ENCODE assay signal across 20 cellular contexts in the genomic region with DNA sequence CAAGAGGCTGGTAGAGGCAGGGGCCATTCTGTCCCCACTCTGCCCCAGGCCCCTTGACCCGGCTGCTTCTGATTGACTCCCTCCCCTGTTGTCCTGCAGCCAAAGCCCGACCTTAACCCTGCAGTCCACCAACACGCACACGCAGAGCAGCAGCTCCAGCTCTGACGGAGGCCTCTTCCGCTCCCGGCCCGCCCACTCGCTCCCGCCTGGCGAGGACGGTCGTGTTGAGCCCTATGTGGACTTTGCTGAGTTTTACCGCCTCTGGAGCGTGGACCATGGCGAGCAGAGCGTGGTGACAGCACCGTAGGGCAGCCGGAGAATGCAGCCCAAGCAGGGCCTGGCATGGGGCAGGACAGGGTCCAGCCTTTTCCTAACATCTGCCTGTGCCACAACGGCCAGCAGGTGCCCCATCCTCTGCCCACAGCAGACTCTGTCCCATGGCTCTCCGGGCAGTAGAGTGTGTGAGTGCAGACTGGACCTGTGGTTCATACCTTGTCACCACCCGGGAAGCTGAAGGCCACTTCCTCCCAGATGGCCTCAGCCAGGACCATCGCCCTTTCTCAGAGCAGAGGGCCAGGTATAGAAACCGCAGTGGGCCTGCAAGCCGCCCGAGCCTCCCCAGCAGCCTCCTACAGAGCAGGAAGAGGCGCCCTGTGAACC. TPM values are rescaled to one million over a fixed set of nuclear protein-coding genes. Genes with fewer than 3 reads are reported as not detected.
DNase-seq lines count a peak whose midpoint lies in the region; FAIRE-seq and TF ChIP-seq lines count a peak whose summit lies in the region.
"Had no signal": no experiment of that assay in that cellular context is flagged by ENCODE, and none has a peak within 500 bp of the region (broad histone marks: within the 10 kb centered on the region; RNA-seq: fewer than 3 reads in every experiment).

No MANE protein-coding gene starts in this region.

- no peak overlapping the region for H3K9ac ChIP-seq in H9 (ENCODE audit: extremely low read depth, insufficient read length, low read length)
- no peak overlapping the region for H3K9ac ChIP-seq in kidney (ENCODE audit: low read length in 2 of 2)

- H2AK5ac ChIP-seq in H9 (ENCODE audit: insufficient read length, low read length), result no peak overlapping the region

- H3T11ph ChIP-seq in H9 (ENCODE audit: low read length), result no peak overlapping the region

- no peaks in the 10 kb centered on the region for H4K20me1 ChIP-seq in H9 (ENCODE audit: control insufficient read depth, insufficient read depth, insufficient read length)

- no peak for TF ChIP-seq CTCF in H9 (conservative IDR thresholded peaks at IDR 0.05)
- TF ChIP-seq CTCF in coronary artery (IDR thresholded peaks at IDR 0.05), result no peak
- TF ChIP-seq CTCF in nephron (IDR thresholded peaks at IDR 0.05; ENCODE audit: unreplicated experiment in 3 of 3), result no peak
- TF ChIP-seq CTCF in kidney (IDR thresholded peaks at IDR 0.05; ENCODE audit: borderline replicate concordance, extremely low read depth, insufficient read depth), result no peak

- H3K27ac Mint-ChIP-seq in H9, result peak overlapping the region; percentile 41 to 61 (median 48); a peak in 1 of 7 replicates
- H3K27ac Mint-ChIP-seq in nephron, result peak overlapping the region; percentile 58 to 87 (median 63)
- H3K27ac Mint-ChIP-seq: stimulated activated naive B cell treated with anti-CD40 and anti-IgM and Interleukin-4, amounts not matched to agents 10 μg/mL and 1 μg/mL and 100 μg/mL, for 72 hours had no signal

- no peak overlapping the region for H3K4me3 ChIP-seq in coronary artery
- H3K4me3 ChIP-seq in kidney (ENCODE audit: low read length in 2 of 2), result no peak overlapping the region

- H3K4me1 Mint-ChIP-seq in H9 (peaks cover 35 to 50% of the 10 kb centered on the region in 2 experiments), nephron (peaks cover 9% of the 10 kb centered on the region)
- H3K4me1 Mint-ChIP-seq: activated CD4-positive, alpha-beta T cell treated with anti-CD3 and anti-CD28 coated beads, Interleukin-2, amount 10 ng/mL, durations not matched to agents 7 days and 5 days; stimulated activated naive B cell treated with anti-CD40 and anti-IgM and Interleukin-4, amounts not matched to agents 10 μg/mL and 1 μg/mL and 100 μg/mL, for 72 hours had no signal

- H3K4me1 ChIP-seq in H9 (ENCODE audit: insufficient read depth, low read length), result peaks cover 11% of the 10 kb centered on the region; the same call in 1 of the 2 replicates
- H3K4me1 ChIP-seq in kidney (ENCODE audit: control insufficient read depth in 1 of 2, insufficient read depth in 1 of 2, low read depth in 1 of 2, low read length in 2 of 2), result peaks cover 6 to 14% of the 10 kb centered on the region in 2 donors

- H3K4me3 Mint-ChIP-seq in H9 (no peak overlapping the region), nephron (no peak overlapping the region)
- H3K4me3 Mint-ChIP-seq: activated CD4-positive, alpha-beta T cell treated with anti-CD3 and anti-CD28 coated beads, Interleukin-2, amount 10 ng/mL, durations not matched to agents 7 days and 5 days; stimulated activated naive B cell treated with anti-CD40 and anti-IgM and Interleukin-4, amounts not matched to agents 10 μg/mL and 1 μg/mL and 100 μg/mL, for 72 hours had no signal

- H3K36me3 Mint-ChIP-seq in H9 (ENCODE audit: insufficient read depth in 1 of 3, low read depth in 3 of 3), result peaks cover 7 to 37% (median 37%) of the 10 kb centered on the region in 3 experiments; a peak in 6 of 7 replicates
- H3K36me3 Mint-ChIP-seq in nephron (ENCODE audit: low read depth), result peaks cover 10% of the 10 kb centered on the region

- no peak overlapping the region for H2BK20ac ChIP-seq in H9 (ENCODE audit: low read depth, low read length, poor library complexity, severe bottlenecking)

- DNase-seq in H9, result peak; percentile 24
- no peak for DNase-seq in coronary artery (ENCODE audit: low spot score)
- no peak for DNase-seq in substantia nigra (lab: John Stamatoyannopoulos, UW)
- no peak for DNase-seq in stimulated activated naive CD4-positive, alpha-beta T cell treated with Interleukin-2 at 50 U/mL for 16 hours (lab: John Stamatoyannopoulos, UW)
- no peak for DNase-seq in NK-92 treated with Interleukin-12 subunit alpha and Interleukin-12 subunit beta, amount 100 ng/mL, for 24 hours (lab: John Stamatoyannopoulos, UW)
- DNase-seq in UCSD-AML1 (lab: John Stamatoyannopoulos, UW; ENCODE audit: unreplicated experiment), result no peak
- no peak for DNase-seq in kidney
- DNase-seq: activated CD4-positive, alpha-beta T cell treated with anti-CD3 and anti-CD28 coated beads, Interleukin-2, amount 10 ng/mL, durations not matched to agents 7 days and 5 days; activated gamma-delta T cell; amygdala; hypothalamus; islet precursor cell; NCI-H1105 treated with DMSO at 0.1 percent for 48 hours; NCI-H526; retina; SHP77; stimulated activated naive B cell treated with anti-CD40 and anti-IgM and Interleukin-4, amounts not matched to agents 10 μg/mL and 1 μg/mL and 100 μg/mL, for 72 hours had no signal

- H3K18ac ChIP-seq in H9 (ENCODE audit: insufficient read length, low read depth, low read length), result no peak overlapping the region

- no peak overlapping the region for H4K91ac ChIP-seq in H9 (ENCODE audit: insufficient read length, low read depth, low read length)

- H3K27ac ChIP-seq in H9 (ENCODE audit: insufficient read length, low read depth, low read length) (no peak overlapping the region), coronary artery (peak overlapping the region; percentile 86 to 88), substantia nigra (ENCODE audit: low read depth, low read length, poor library complexity, severe bottlenecking) (peak overlapping the region; percentile 91), kidney (ENCODE audit: low read depth in 2 of 2, low read length in 2 of 2) (peak overlapping the region in 1 of 2 donors; percentile 70)
- H3K27ac ChIP-seq: C4-2B had no signal

- H4K5ac ChIP-seq in H9 (ENCODE audit: insufficient read length, low read depth, low read length), result no peak overlapping the region

- no peak overlapping the region for H3K56ac ChIP-seq in H9 (ENCODE audit: insufficient read length, low read depth, low read length)

- no peaks in the 10 kb centered on the region for H3K79me2 ChIP-seq in H9 (ENCODE audit: insufficient read depth, low read length)

- no peak overlapping the region for H2AFZ ChIP-seq in H9 (ENCODE audit: low read length)

- WGBS in H9 (ENCODE audit: extremely low coverage, insufficient read length, low lambda C conversion rate), result no CpG with 5 or more reads among the region's 27 CpGs

- no peak overlapping the region for H3K4me2 ChIP-seq in H9 (ENCODE audit: insufficient read depth, insufficient read length, low read length)

- peak overlapping the region; percentile 41; the same call in 1 of the 2 replicates for H2BK15ac ChIP-seq in H9 (ENCODE audit: low read depth, low read length)

- no peaks in the 10 kb centered on the region for H3K79me1 ChIP-seq in H9 (ENCODE audit: insufficient read depth, low read depth, low read length, poor library complexity, severe bottlenecking)

- H3K9me3 Mint-ChIP-seq in H9 (no peaks in the 10 kb centered on the region), nephron (no peaks in the 10 kb centered on the region)
- H3K9me3 Mint-ChIP-seq: activated CD4-positive, alpha-beta T cell treated with anti-CD3 and anti-CD28 coated beads, Interleukin-2, amount 10 ng/mL, durations not matched to agents 7 days and 5 days; stimulated activated naive B cell treated with anti-CD40 and anti-IgM and Interleukin-4, amounts not matched to agents 10 μg/mL and 1 μg/mL and 100 μg/mL, for 72 hours had no signal

- no peak for FAIRE-seq in kidney (lab: Jason Lieb, UNC)
- FAIRE-seq: D721Med had no signal

- no peaks in the 10 kb centered on the region for H3K23me2 ChIP-seq in H9 (ENCODE audit: insufficient read length, low read depth, low read length, poor library complexity, severe bottlenecking)

- H3K27me3 Mint-ChIP-seq in H9 (ENCODE audit: low read depth) (no peaks in the 10 kb centered on the region), nephron (ENCODE audit: low read depth) (no peaks in the 10 kb centered on the region)
- H3K27me3 Mint-ChIP-seq: activated CD4-positive, alpha-beta T cell treated with anti-CD3 and anti-CD28 coated beads, Interleukin-2, amount 10 ng/mL, durations not matched to agents 7 days and 5 days; stimulated activated naive B cell treated with anti-CD40 and anti-IgM and Interleukin-4, amounts not matched to agents 10 μg/mL and 1 μg/mL and 100 μg/mL, for 72 hours had no signal

- intact Hi-C loops in kidney (cut with DNase I), result no loop called here

- peaks cover 14 to 33% of the 10 kb centered on the region in 2 donors for H3K36me3 ChIP-seq in kidney (ENCODE audit: control insufficient read depth in 1 of 2, insufficient read depth in 2 of 2, low read length in 2 of 2)

- no peaks in the 10 kb centered on the region for H3K27me3 ChIP-seq in H9 (ENCODE audit: insufficient read depth, low read length)

- H4K8ac ChIP-seq in H9 (replicated peaks; ENCODE audit: insufficient read length, low read depth, low read length), result no peak overlapping the region

- H2BK120ac ChIP-seq in H9 (ENCODE audit: low read depth, low read length, poor library complexity, severe bottlenecking), result no peak overlapping the region

- H3K9me3 ChIP-seq in H9 (ENCODE audit: control insufficient read depth, low read depth, low read length) (no peaks in the 10 kb centered on the region), kidney (ENCODE audit: control insufficient read depth in 1 of 2, low read length in 2 of 2) (no peaks in the 10 kb centered on the region)

- H3K4ac ChIP-seq in H9 (ENCODE audit: low read depth, low read length), result peak overlapping the region; percentile 54; the same call in 1 of the 2 replicates

- no peak overlapping the region for H2BK5ac ChIP-seq in H9 (ENCODE audit: insufficient read length, low read length)

- H3K14ac ChIP-seq in H9 (ENCODE audit: insufficient read depth, low read length), result peak overlapping the region; percentile 24; the same call in 1 of the 2 replicates

- H3K23ac ChIP-seq in H9 (ENCODE audit: insufficient read length, low read depth, low read length), result no peak overlapping the region

- no peak overlapping the region for H2BK12ac ChIP-seq in H9 (ENCODE audit: insufficient read length, low read depth, low read length)

RNA-seq across cellular contexts. Expression of gene MGAT3, which starts 26.8 kb away (rescaled TPM):
- total RNA-seq in H9 (2021) (4.7 and 5.0 TPM in 2 replicates), kidney (5.4 TPM)
- 2.7 TPM for polyA plus RNA-seq in kidney (ENCODE audit: insufficient read depth, low read depth, low replicate concordance)

RNA-seq across cellular contexts. Expression of gene TAB1, which starts 30.5 kb away (rescaled TPM):
- 16.6 and 20.3 TPM in 2 replicates for total RNA-seq in H9 (2021)
- 30.9 TPM for total RNA-seq in kidney
- polyA plus RNA-seq in kidney (ENCODE audit: insufficient read depth, low read depth, low replicate concordance), result 14.4 TPM
